Comparison of ENCODE assay signal across 8 cellular contexts in genomic region chr7:66740302-66740979, GRCh38. TPM values are rescaled to one million over a fixed set of nuclear protein-coding genes. Genes with fewer than 3 reads are reported as not detected.
DNase-seq lines count a peak whose midpoint lies in the region; ATAC-seq, FAIRE-seq and TF ChIP-seq lines count a peak whose summit lies in the region.

Gene RABGEF1 (plus strand): TSS chr7:66740733. CDS start chr7:66771900, 31,167 bp downstream.

- peaks cover 15 to 56% of the 10 kb centered on the region in 2 experiments; a peak in 3 of 4 replicates for H3K79me1 ChIP-seq in IMR-90 (ENCODE audit: low read depth in 1 of 2, low read length in 2 of 2)

- peak within 1 kb of the TSS; percentile 26; the same call in 1 of the 2 replicates for H3K18ac ChIP-seq in IMR-90 (ENCODE audit: low read depth, low read length)

- H3K79me2 ChIP-seq in OCI-LY7 (ENCODE audit: insufficient read depth, low read depth, low read length) (peaks cover 41% of the 10 kb centered on the region; the same call in 1 of the 2 replicates), endothelial cell of umbilical vein (ENCODE audit: control insufficient read depth, insufficient read depth, low read length) (peaks cover 44% of the 10 kb centered on the region)

- ATAC-seq in GM21529 (IDR thresholded peaks at IDR 0.05; ENCODE audit: unreplicated experiment), result peak; percentile 83
- ATAC-seq in IMR-90 (ENCODE audit: low read depth), result peak; percentile 83

- H4K20me1 ChIP-seq in IMR-90 (ENCODE audit: insufficient read depth, low read length) (peaks cover 12% of the 10 kb centered on the region), OCI-LY7 (ENCODE audit: insufficient read depth, low read length) (no peaks in the 10 kb centered on the region), endothelial cell of umbilical vein (replicated peaks; ENCODE audit: control insufficient read depth, extremely low read depth, insufficient read depth, low read length) (no peaks in the 10 kb centered on the region)

- H3K56ac ChIP-seq in IMR-90 (ENCODE audit: extremely low read depth, insufficient read depth, low read length), result peak within 1 kb of the TSS; percentile 81

- 0 out of 2 replicates have a peak, but pooled peaks cover 3% of the 10 kb centered on the region for H3K9me1 ChIP-seq in IMR-90 (ENCODE audit: insufficient read depth, low read length)
- H3K9me1 ChIP-seq in endothelial cell of umbilical vein (replicated peaks; ENCODE audit: control insufficient read depth, extremely low read depth, insufficient read depth, low read length), result no peaks in the 10 kb centered on the region

- DNase-seq in DMS 273 treated with DMSO at 0.1 percent for 48 hours (lab: John Stamatoyannopoulos, UW), result peak; percentile 81
- DNase-seq in IMR-90, result peak; percentile 93
- DNase-seq in OCI-LY7 (ENCODE audit: low spot score), result peak; percentile 97
- peak; percentile 95 for DNase-seq in activated T-cell treated with anti-CD3 and anti-CD28 coated beads for 1 hour (ENCODE audit: low read depth)
- peak; percentile 94 for DNase-seq in endothelial cell of umbilical vein (ENCODE audit: low read depth, low spot score)
- peak; percentile 96 for DNase-seq in midbrain (lab: John Stamatoyannopoulos, UW)
- DNase-seq in stimulated activated CD8-positive, alpha-beta memory T cell treated with anti-CD3 and anti-CD28 coated beads, Interleukin-15, amount 100 ng/mL, for 48 hours (ENCODE audit: low read depth in 2 of 2), result peak; percentile 97 to 98

- BruUV-seq in IMR-90 (replicated peaks; lab: Mats Ljungman, UMichigan), result no TSS peak
- no TSS peak for BruUV-seq in OCI-LY7 (replicated peaks; lab: Mats Ljungman, UMichigan)
- BruUV-seq in endothelial cell of umbilical vein (replicated peaks; lab: Mats Ljungman, UMichigan), result no TSS peak

- H3K9me2 ChIP-seq in OCI-LY7 (ENCODE audit: insufficient read depth, low read length), result no peaks in the 10 kb centered on the region

- H3K27me3 ChIP-seq in IMR-90 (ENCODE audit: control insufficient read depth, insufficient read depth, low read length), result no peaks in the 10 kb centered on the region
- no peaks in the 10 kb centered on the region for H3K27me3 ChIP-seq in endothelial cell of umbilical vein (ENCODE audit: control insufficient read depth in 2 of 2, insufficient read depth in 2 of 2, low read length in 2 of 2)

- intact Hi-C loops in IMR-90 (cut with micrococcal nuclease), result no loop called here
- intact Hi-C loops in OCI-LY7 (cut with micrococcal nuclease; ENCODE audit: unreplicated experiment), result loop anchor here (5.0 kb wide), 3 partner anchors 102 to 257 kb away; partner anchors contain the start of genes SBDS, TMEM248 and TYW1
- intact Hi-C loops in endothelial cell of umbilical vein (cut with micrococcal nuclease), result loop anchor here (1.0 to 5.0 kb wide), 2 partner anchors 58 to 257 kb away; partner anchors contain the start of genes SBDS and TYW1

- H3K4me2 ChIP-seq in IMR-90 (ENCODE audit: low read depth, low read length), result peak within 1 kb of the TSS; percentile 79
- H3K4me2 ChIP-seq in OCI-LY7 (ENCODE audit: low read length), result peak within 1 kb of the TSS; percentile 96
- H3K4me2 ChIP-seq in endothelial cell of umbilical vein (ENCODE audit: insufficient read depth, low read length), result peak within 1 kb of the TSS; percentile 91

- peak within 1 kb of the TSS; percentile 77 for H2BK5ac ChIP-seq in IMR-90 (ENCODE audit: low read depth, low read length, poor library complexity, severe bottlenecking)

- H3K27ac ChIP-seq in IMR-90 (ENCODE audit: insufficient read depth, low read length) (peak within 1 kb of the TSS; percentile 86), OCI-LY7 (ENCODE audit: low read depth, low read length, poor library complexity, severe bottlenecking) (peak within 1 kb of the TSS; percentile 80), endothelial cell of umbilical vein (ENCODE audit: insufficient read depth, low read depth, low read length) (peak within 1 kb of the TSS; percentile 83)

- H2BK15ac ChIP-seq in IMR-90 (ENCODE audit: low read depth, low read length), result peak within 1 kb of the TSS; percentile 20; the same call in 2 of the 3 replicates

- peak within 1 kb of the TSS; percentile 98 for H2AK9ac ChIP-seq in IMR-90 (replicated peaks; ENCODE audit: low read depth, low read length, poor library complexity)

- H3K9ac ChIP-seq in IMR-90 (ENCODE audit: low read depth, low read length), result peak within 1 kb of the TSS; percentile 80
- H3K9ac ChIP-seq in endothelial cell of umbilical vein (replicated peaks; ENCODE audit: extremely low read depth, insufficient read depth, low read length), result peak within 1 kb of the TSS; percentile 87

- H3K36me3 ChIP-seq in IMR-90 (ENCODE audit: control insufficient read depth, insufficient read depth, low read length) (peaks cover 9% of the 10 kb centered on the region), OCI-LY7 (ENCODE audit: insufficient read depth, low read length) (peaks cover 26% of the 10 kb centered on the region), endothelial cell of umbilical vein (ENCODE audit: control insufficient read depth in 2 of 2, extremely low read depth in 1 of 2, insufficient read depth in 2 of 2, low read length in 2 of 2) (no peaks in the 10 kb centered on the region)

- 0% methylated on average over 53 of the region's 85 CpGs; no CpG with 5 or more reads in 1 of the 2 experiments for WGBS in IMR-90 (ENCODE audit: extremely low coverage in 2 of 2, insufficient read length in 1 of 2), 2 experiments

- CTCF ChIA-PET in IMR-90 (lab: Yijun Ruan, JAX), result no interaction called here
- CTCF ChIA-PET in OCI-LY7 (lab: Charles Lee; ENCODE audit: unreplicated experiment), result no interaction called here
- CTCF ChIA-PET in endothelial cell of umbilical vein (lab: Charles Lee), result interaction anchor here (0.6 to 0.9 kb wide), 2 partner anchors 65 to 710 kb away, joined by 3 read pairs; no protein-coding TSS in a partner anchor

- TF ChIP-seq CTCF in IMR-90 (conservative IDR thresholded peaks at IDR 0.05; ENCODE audit: low read depth, low read length), result no peak
- TF ChIP-seq CTCF in OCI-LY7 (conservative IDR thresholded peaks at IDR 0.05; ENCODE audit: low read length), result no peak
- no peak for TF ChIP-seq CTCF in endothelial cell of umbilical vein (IDR thresholded peaks at IDR 0.05; ENCODE audit: extremely low read depth in 1 of 2, insufficient read depth in 1 of 2, low read depth in 1 of 2, low read length in 2 of 2)

- H3K4me1 ChIP-seq in IMR-90 (ENCODE audit: control insufficient read depth, insufficient read depth, low read length), result peaks cover 2% of the 10 kb centered on the region
- H3K4me1 ChIP-seq in OCI-LY7 (ENCODE audit: insufficient read depth, low read length, poor library complexity, severe bottlenecking), result peaks cover 39% of the 10 kb centered on the region
- H3K4me1 ChIP-seq in endothelial cell of umbilical vein (ENCODE audit: control insufficient read depth, extremely low read depth, insufficient read depth, low read length), result peaks cover 5% of the 10 kb centered on the region

- peak within 1 kb of the TSS; percentile 41 for H2BK120ac ChIP-seq in IMR-90 (ENCODE audit: low read depth, low read length)

- H2BK20ac ChIP-seq in IMR-90 (ENCODE audit: low read depth, low read length), result no peak within 1 kb of the TSS

- no peak for TF ChIP-seq RAD21 in IMR-90 (IDR thresholded peaks at IDR 0.05; ENCODE audit: low read length)

- in situ Hi-C loops in IMR-90 (cut with MboI; ENCODE audit: low sequenced_read_pairs), result no loop called here

- peak within 1 kb of the TSS; percentile 90 for H3K14ac ChIP-seq in IMR-90 (replicated peaks; ENCODE audit: low read depth, low read length)

- TF ChIP-seq POLR2A in IMR-90 (IDR thresholded peaks at IDR 0.05; ENCODE audit: low read depth, low read length) (peak; percentile 98), endothelial cell of umbilical vein (IDR thresholded peaks at IDR 0.05; ENCODE audit: low read depth, low read length) (peak; percentile 64)

- peak within 1 kb of the TSS; percentile 93 for H2AK5ac ChIP-seq in IMR-90 (ENCODE audit: low read depth, low read length)

- H3K23ac ChIP-seq in IMR-90 (ENCODE audit: low read depth, low read length), result peak within 1 kb of the TSS; percentile 84

- H3K9me3 ChIP-seq in IMR-90 (ENCODE audit: control insufficient read depth, insufficient read depth, low read length), result peaks cover 6% of the 10 kb centered on the region
- peaks cover 7% of the 10 kb centered on the region for H3K9me3 ChIP-seq in OCI-LY7 (ENCODE audit: low read length)
- H3K9me3 ChIP-seq in endothelial cell of umbilical vein (replicated peaks; ENCODE audit: control insufficient read depth, insufficient read depth, low read length), result no peaks in the 10 kb centered on the region

- POLR2A ChIA-PET in IMR-90 (lab: Charles Lee; ENCODE audit: unreplicated experiment), result no interaction called here
- POLR2A ChIA-PET in OCI-LY7 (lab: Charles Lee), result interaction anchor here (0.7 to 1.9 kb wide), 5 partner anchors 20 to 153 kb away, joined by 3 to 8 read pairs (median 3); no protein-coding TSS in a partner anchor
- POLR2A ChIA-PET in endothelial cell of umbilical vein (lab: Charles Lee), result interaction anchor here (0.5 to 0.8 kb wide), 2 partner anchors 8 to 144 kb away, joined by 4 read pairs; no protein-coding TSS in a partner anchor

- dilution Hi-C loops in IMR-90 (cut with HindIII; ENCODE audit: low sequenced_read_pairs, unreplicated experiment) (no loop called here), endothelial cell of umbilical vein (cut with MboI; ENCODE audit: extremely low pct_ligation_motif_present, low sequenced_read_pairs) (no loop called here)

- peak within 1 kb of the TSS; percentile 88 for H3K4ac ChIP-seq in IMR-90 (ENCODE audit: low read depth, low read length)

- H2AFZ ChIP-seq in IMR-90 (replicated peaks; ENCODE audit: low read length, poor library complexity), result peak within 1 kb of the TSS; percentile 99
- H2AFZ ChIP-seq in OCI-LY7 (ENCODE audit: low read length), result peak within 1 kb of the TSS; percentile 76
- peak within 1 kb of the TSS; percentile 83 for H2AFZ ChIP-seq in endothelial cell of umbilical vein (ENCODE audit: low read depth, low read length)

- peak within 1 kb of the TSS; percentile 59 for H4K91ac ChIP-seq in IMR-90 (ENCODE audit: insufficient read depth, low read depth, low read length)

- peak within 1 kb of the TSS; percentile 87 to 97 for H4K8ac ChIP-seq in IMR-90 (ENCODE audit: low read depth in 2 of 2, low read length in 2 of 2)

- peak within 1 kb of the TSS; percentile 47 for H4K5ac ChIP-seq in IMR-90 (ENCODE audit: low read depth, low read length)

- peak; percentile 82 for FAIRE-seq in endothelial cell of umbilical vein (lab: Jason Lieb, UNC)

- H3K4me3 ChIP-seq in IMR-90 (ENCODE audit: insufficient read depth, low read depth, low read length), result peak within 1 kb of the TSS; percentile 78
- H3K4me3 ChIP-seq in OCI-LY7 (ENCODE audit: low read depth, low read length, poor library complexity, severe bottlenecking), result peak within 1 kb of the TSS; percentile 77
- H3K4me3 ChIP-seq in endothelial cell of umbilical vein (replicated peaks in 1 of 3; ENCODE audit: insufficient read depth in 1 of 3, low read depth in 1 of 3, low read length in 3 of 3), result peak within 1 kb of the TSS; percentile 81 to 99 (median 82)

RNA-seq across cellular contexts. Expression of gene RABGEF1, which starts in this region (rescaled TPM):
- total RNA-seq in IMR-90 (2012; rRNA removed), result 56.6 and 62.8 TPM in 2 replicates
- 34.8 and 34.9 TPM in 2 replicates for polyA plus RNA-seq in IMR-90 (2012; rRNA removed)
- 10.0 and 16.1 TPM in 2 replicates for polyA plus RNA-seq in IMR-90 (2012; cell fraction: cytosol; rRNA removed)
- 16.5 and 73.5 TPM in 2 replicates for polyA plus RNA-seq in IMR-90 (2012; cell fraction: nucleus; rRNA removed; ENCODE audit: low replicate concordance)
- 18.2 and 21.0 TPM in 2 replicates for total RNA-seq in OCI-LY7 (2014; rRNA removed; shearing (Covaris generic))
- total RNA-seq in OCI-LY7 (2022), result 25.5 and 27.2 TPM in 2 replicates
- 14.4 and 15.5 TPM in 2 replicates for total RNA-seq in endothelial cell of umbilical vein
- 11.0 and 11.6 TPM in 2 replicates for polyA plus RNA-seq in endothelial cell of umbilical vein
- 11.4 and 14.6 TPM in 2 replicates for polyA plus RNA-seq in endothelial cell of umbilical vein (2011; cell fraction: cytosol; rRNA removed)
- polyA plus RNA-seq in endothelial cell of umbilical vein (2011; cell fraction: nucleus; rRNA removed), result 22.5 and 25.8 TPM in 2 replicates
- 12.6 and 14.2 TPM in 2 replicates for polyA plus RNA-seq in endothelial cell of umbilical vein (2012)
- polyA minus RNA-seq in endothelial cell of umbilical vein, result 36.9 and 43.0 TPM in 2 replicates
- 14.2 TPM for polyA minus RNA-seq in endothelial cell of umbilical vein (2011; cell fraction: cytosol; rRNA and poly(A)+ RNA removed)
- polyA minus RNA-seq in endothelial cell of umbilical vein (2011; cell fraction: nucleus; rRNA and poly(A)+ RNA removed), result 12.0 and 17.1 TPM in 2 replicates

Comparison
In these comparisons a context has a peak if more than half of its experiments do, and no peak if none do; other contexts are left out.
1. Peak in every context shown above with its lines: DNase-seq, ATAC-seq, H3K4me3 ChIP-seq and H3K27ac ChIP-seq.